ENCODE assay signal across 18 cellular contexts in the genomic region with DNA sequence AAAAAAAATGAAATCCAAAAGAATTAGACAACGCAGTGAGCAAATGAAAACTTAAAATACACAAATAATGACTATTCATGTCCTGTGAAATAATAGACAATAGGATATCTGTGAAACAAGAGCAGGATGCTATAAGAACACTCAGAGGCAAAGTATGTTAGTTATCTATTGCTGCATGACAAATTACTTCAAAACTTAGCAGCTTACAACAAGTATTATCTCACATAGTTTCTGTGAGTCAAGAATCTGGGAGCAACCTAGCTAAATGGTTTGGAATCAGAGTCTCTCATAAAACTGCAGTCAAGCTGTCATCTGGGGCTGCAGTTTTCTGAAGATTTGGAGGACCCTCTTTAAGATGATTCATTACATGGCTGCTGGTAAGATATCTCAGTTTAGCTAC. TPM values are rescaled to one million over a fixed set of nuclear protein-coding genes. Genes with fewer than 3 reads are reported as not detected.
DNase-seq lines count a peak whose midpoint lies in the region; ATAC-seq and TF ChIP-seq lines count a peak whose summit lies in the region.
"Had no signal": no experiment of that assay in that cellular context is flagged by ENCODE, and none has a peak within 500 bp of the region (broad histone marks: within the 10 kb centered on the region; RNA-seq: fewer than 3 reads in every experiment).

No MANE protein-coding gene starts in this region.

- no peak for TF ChIP-seq POLR2A in gastroesophageal sphincter (IDR thresholded peaks at IDR 0.05)

- H3K4me2 ChIP-seq in GM23248 (ENCODE audit: unreplicated experiment) (peak overlapping the region; percentile 73), skeletal muscle satellite cell (ENCODE audit: low read length) (peak overlapping the region; percentile 4)

- WGBS in GM23248 (ENCODE audit: low coverage in 1 of 2, low lambda C conversion rate in 2 of 2, missing lambda C conversion rate in 2 of 2), 2 experiments = 7 to 20% methylated on average over 1 of the region's 1 CpG
- WGBS in gastroesophageal sphincter (ENCODE audit: low coverage in 1 of 2), 2 donors = 33% methylated on average over 1 of the region's 1 CpG

- no peak overlapping the region; the same call in 1 of the 2 replicates for H3K4me3 ChIP-seq in GM23248
- no peak overlapping the region for H3K4me3 ChIP-seq in adipocyte (ENCODE audit: low read length)
- H3K4me3 ChIP-seq in fibroblast of the aortic adventitia (ENCODE audit: low read depth, low read length) = no peak overlapping the region
- no peak overlapping the region for H3K4me3 ChIP-seq in skeletal muscle satellite cell (ENCODE audit: low read length)
- no peak overlapping the region for H3K4me3 ChIP-seq in gastroesophageal sphincter
- H3K4me3 ChIP-seq: MG63 had no signal

- H3K27ac ChIP-seq in GM23248 (peak overlapping the region; percentile 43), gastroesophageal sphincter (no peak overlapping the region)

- H3K27me3 ChIP-seq in GM23248 (replicated peaks; ENCODE audit: insufficient read depth) (peaks cover 8% of the 10 kb centered on the region; the same call in 1 of the 2 replicates), adipocyte (replicated peaks; ENCODE audit: control insufficient read depth, insufficient read depth, low read length) (no peaks in the 10 kb centered on the region), skeletal muscle satellite cell (ENCODE audit: control insufficient read depth, insufficient read depth, low read length) (no peaks in the 10 kb centered on the region), gastroesophageal sphincter (no peaks in the 10 kb centered on the region)
- H3K27me3 ChIP-seq: MG63 had no signal

- POLR2A ChIA-PET in activated CD4-positive, alpha-beta memory T cell treated with anti-CD3 and anti-CD28 coated beads, Interleukin-2, amount 10 ng/mL, durations not matched to agents 7 days and 5 days (lab: Charles Lee) = no interaction called here

- H3K9ac ChIP-seq in GM23248 = no peak overlapping the region
- no peak overlapping the region for H3K9ac ChIP-seq in adipocyte (ENCODE audit: low read length)
- H3K9ac ChIP-seq in skeletal muscle satellite cell (ENCODE audit: low read depth, low read length) = peak overlapping the region; percentile 35

- TF ChIP-seq EP300 in gastroesophageal sphincter (IDR thresholded peaks at IDR 0.05) = no peak

- H3K9me3 Mint-ChIP-seq in activated CD4-positive, alpha-beta memory T cell treated with anti-CD3 and anti-CD28 coated beads, Interleukin-2, amount 10 ng/mL, durations not matched to agents 7 days and 5 days = peaks cover 2% of the 10 kb centered on the region

- H3K4me3 Mint-ChIP-seq in activated CD4-positive, alpha-beta memory T cell treated with anti-CD3 and anti-CD28 coated beads, Interleukin-2, amount 10 ng/mL, durations not matched to agents 7 days and 5 days = no peak overlapping the region
- H3K4me3 Mint-ChIP-seq: activated CD4-positive, alpha-beta T cell treated with anti-CD3 and anti-CD28 coated beads, Interleukin-2, amount 10 ng/mL, durations not matched to agents 24 days and 14 days; CD4-positive, CD25-positive, alpha-beta regulatory T cell had no signal

- CTCF ChIA-PET in activated CD4-positive, alpha-beta memory T cell treated with anti-CD3 and anti-CD28 coated beads, Interleukin-2, amount 10 ng/mL, durations not matched to agents 7 days and 5 days (lab: Charles Lee) = interaction anchor here (0.7 to 1.2 kb wide), 4 partner anchors 9 to 213 kb away, joined by 3 to 4 read pairs (median 4); no protein-coding TSS in a partner anchor

- TF ChIP-seq CTCF in fibroblast of the aortic adventitia (IDR thresholded peaks at IDR 0.05; ENCODE audit: insufficient read depth, low read length) (no peak), gastroesophageal sphincter (IDR thresholded peaks at IDR 0.05) (no peak)

- H4K20me1 ChIP-seq in GM23248 (ENCODE audit: insufficient read depth) = no peaks in the 10 kb centered on the region

- no peaks in the 10 kb centered on the region for H3K79me2 ChIP-seq in GM23248 (ENCODE audit: insufficient read depth)

- H3K4me1 ChIP-seq in GM23248 (ENCODE audit: insufficient read depth) = peaks cover 12% of the 10 kb centered on the region
- peaks cover 3% of the 10 kb centered on the region for H3K4me1 ChIP-seq in adipocyte (ENCODE audit: control insufficient read depth, insufficient read depth, low read length)
- H3K4me1 ChIP-seq in skeletal muscle satellite cell (ENCODE audit: control insufficient read depth, insufficient read depth, low read length) = peaks cover 11% of the 10 kb centered on the region
- H3K4me1 ChIP-seq in gastroesophageal sphincter = no peaks in the 10 kb centered on the region

- in situ Hi-C loops in GM23248 (cut with MboI) = loop anchor here (10.0 kb wide), 1 partner anchor 207 kb away; no protein-coding TSS in a partner anchor

- H3K4me1 Mint-ChIP-seq in activated CD4-positive, alpha-beta memory T cell treated with anti-CD3 and anti-CD28 coated beads, Interleukin-2, amount 10 ng/mL, durations not matched to agents 7 days and 5 days = peaks cover 4% of the 10 kb centered on the region

- ATAC-seq in GM19467 (IDR thresholded peaks at IDR 0.05; ENCODE audit: unreplicated experiment) (no peak), gastroesophageal sphincter (no peak)
- ATAC-seq: left lobe of liver had no signal

- H3K9me3 ChIP-seq in GM23248 (ENCODE audit: low read depth) = no peaks in the 10 kb centered on the region
- H3K9me3 ChIP-seq in adipocyte (ENCODE audit: control insufficient read depth, low read length) = no peaks in the 10 kb centered on the region
- no peaks in the 10 kb centered on the region for H3K9me3 ChIP-seq in skeletal muscle satellite cell (replicated peaks; ENCODE audit: low read length)
- no peaks in the 10 kb centered on the region for H3K9me3 ChIP-seq in gastroesophageal sphincter

- H3K36me3 ChIP-seq in GM23248 (ENCODE audit: low read depth) (no peaks in the 10 kb centered on the region), adipocyte (ENCODE audit: control insufficient read depth, insufficient read depth, low read length, severe bottlenecking) (no peaks in the 10 kb centered on the region), skeletal muscle satellite cell (ENCODE audit: insufficient read depth, low read length) (no peaks in the 10 kb centered on the region), gastroesophageal sphincter (no peaks in the 10 kb centered on the region)
- H3K36me3 ChIP-seq: MG63 had no signal

- H3F3A ChIP-seq in GM23248 (ENCODE audit: insufficient read depth) = peaks cover 9% of the 10 kb centered on the region

- DNase-seq in GM23248 (peak; percentile 84), adipocyte (ENCODE audit: low read depth) (peak; percentile 67), fibroblast of the aortic adventitia (ENCODE audit: low read depth) (peak; percentile 85), NOMO-1 treated with DMSO at 0.1 percent for 48 hours (lab: John Stamatoyannopoulos, UW; ENCODE audit: unreplicated experiment) (no peak)
- DNase-seq in activated CD4-positive, alpha-beta memory T cell treated with anti-CD3 and anti-CD28 coated beads, Interleukin-2, amount 10 ng/mL, durations not matched to agents 7 days and 5 days = no peak
- DNase-seq: activated CD4-positive, alpha-beta T cell treated with anti-CD3 and anti-CD28 coated beads, Interleukin-2, amount 10 ng/mL, durations not matched to agents 24 days and 14 days; activated naive CD4-positive, alpha-beta T cell treated with anti-CD3 and anti-CD28 coated beads, Interleukin-2, amount 50 U/mL, for 16 hours; CD4-positive, CD25-positive, alpha-beta regulatory T cell; hippocampal formation; MG63; NCI-H2081 treated with DMSO at 0.1 percent for 48 hours; NCI-H774; RPMI8226; T-helper 9 cell had no signal

- no peaks in the 10 kb centered on the region for H3K9me2 ChIP-seq in GM23248 (ENCODE audit: insufficient read depth)

- H3K27ac Mint-ChIP-seq in activated CD4-positive, alpha-beta memory T cell treated with anti-CD3 and anti-CD28 coated beads, Interleukin-2, amount 10 ng/mL, durations not matched to agents 7 days and 5 days = no peak overlapping the region
- H3K27ac Mint-ChIP-seq: activated CD4-positive, alpha-beta T cell treated with anti-CD3 and anti-CD28 coated beads, Interleukin-2, amount 10 ng/mL, durations not matched to agents 24 days and 14 days had no signal

- 0 out of 2 replicates have a peak overlapping the region, but pooled peaks have one; percentile 16 for H2AFZ ChIP-seq in GM23248

- H3K27me3 Mint-ChIP-seq in activated CD4-positive, alpha-beta memory T cell treated with anti-CD3 and anti-CD28 coated beads, Interleukin-2, amount 10 ng/mL, durations not matched to agents 7 days and 5 days = peaks cover 16% of the 10 kb centered on the region

- no peaks in the 10 kb centered on the region for H3K36me3 Mint-ChIP-seq in activated CD4-positive, alpha-beta memory T cell treated with anti-CD3 and anti-CD28 coated beads, Interleukin-2, amount 10 ng/mL, durations not matched to agents 7 days and 5 days (ENCODE audit: low read depth)
- H3K36me3 Mint-ChIP-seq: CD4-positive, CD25-positive, alpha-beta regulatory T cell had no signal

RNA-seq across cellular contexts. Expression of gene ZMAT3, which starts 36.5 kb away (rescaled TPM):
- 23.6 and 24.8 TPM in 2 replicates for total RNA-seq in GM23248 (2014; rRNA removed; shearing (Covaris generic))
- polyA plus RNA-seq in GM23248 (2016; fragmentation: Nextera tagmentation; extraction: Ambion mirVana) = 37.8 and 40.1 TPM in 2 replicates
- total RNA-seq in fibroblast of the aortic adventitia (ENCODE audit: low replicate concordance) (31.6 and 57.8 TPM in 2 replicates), gastroesophageal sphincter (10 to 100 TPM; 16.4 to 28.8 (median 19.2) TPM)
- total RNA-seq in skeletal muscle satellite cell (2012; rRNA removed) = 13.8 and 20.5 TPM in 2 replicates
- 10 to 100 TPM; 12.3 to 13.9 TPM for total RNA-seq in activated CD4-positive, alpha-beta memory T cell treated with anti-CD3 and anti-CD28 coated beads, Interleukin-2, amount 10 ng/mL, durations not matched to agents 7 days and 5 days

RNA-seq across cellular contexts. Expression of gene PIK3CA, which starts 40.1 kb away (rescaled TPM):
- total RNA-seq in GM23248 (2014; rRNA removed; shearing (Covaris generic)) = 22.5 and 23.8 TPM in 2 replicates
- 8.3 and 8.5 TPM in 2 replicates for polyA plus RNA-seq in GM23248 (2016; fragmentation: Nextera tagmentation; extraction: Ambion mirVana)
- total RNA-seq in fibroblast of the aortic adventitia (ENCODE audit: low replicate concordance) (26.6 and 31.8 TPM in 2 replicates), gastroesophageal sphincter (10 to 100 TPM; 35.7 to 47.7 (median 39.6) TPM)
- total RNA-seq in skeletal muscle satellite cell (2012; rRNA removed) = 17.7 and 19.5 TPM in 2 replicates
- 10 to 100 TPM; 25.9 to 26.2 TPM for total RNA-seq in activated CD4-positive, alpha-beta memory T cell treated with anti-CD3 and anti-CD28 coated beads, Interleukin-2, amount 10 ng/mL, durations not matched to agents 7 days and 5 days

Comparison
In these comparisons a context has a peak if more than half of its experiments do, and no peak if none do; other contexts are left out.
1. DNase-seq: peak in GM23248 (single experiment), adipocyte (single experiment) and fibroblast of the aortic adventitia (single experiment); none in activated CD4-positive, alpha-beta memory T cell treated with anti-CD3 and anti-CD28 coated beads, Interleukin-2, amount 10 ng/mL, durations not matched to agents 7 days and 5 days (single experiment) and NOMO-1 treated with DMSO at 0.1 percent for 48 hours (single experiment).